In genomic region chr17:76506408-76507328, GRCh38 we compare ENCODE assay signal across 8 cellular contexts. TPM values are rescaled to one million over a fixed set of nuclear protein-coding genes. Genes with fewer than 3 reads are reported as not detected.
DNase-seq lines count a peak whose midpoint lies in the region; ATAC-seq and TF ChIP-seq lines count a peak whose summit lies in the region.

No MANE protein-coding gene starts in this region.

- TF ChIP-seq CTCF in dorsolateral prefrontal cortex (IDR thresholded peaks at IDR 0.05 in 54 of 56, conservative IDR thresholded peaks at IDR 0.05 in 2 of 56; ENCODE audit: low read depth in 1 of 56, partially characterized antibody in 56 of 56): peak; percentile 81 to 99 (median 98)

- peaks cover 12% of the 10 kb centered on the region for H3K4me1 Mint-ChIP-seq in activated CD4-positive, alpha-beta memory T cell treated with anti-CD3 and anti-CD28 coated beads for 36 hours (ENCODE audit: low read depth)

- ATAC-seq in HG03097 (IDR thresholded peaks at IDR 0.05; ENCODE audit: low FRiP score, unreplicated experiment) (peak; percentile 66), GM19463 (IDR thresholded peaks at IDR 0.05; ENCODE audit: unreplicated experiment) (no peak)

- POLR2A ChIA-PET in activated CD4-positive, alpha-beta memory T cell treated with anti-CD3 and anti-CD28 coated beads for 36 hours (lab: Charles Lee): interaction anchor here (0.8 kb wide), 1 partner anchor 11 kb away, joined by 3 read pairs; no protein-coding TSS in a partner anchor

- no peaks in the 10 kb centered on the region for H3K27me3 Mint-ChIP-seq in activated CD4-positive, alpha-beta memory T cell treated with anti-CD3 and anti-CD28 coated beads for 36 hours

- CTCF ChIA-PET in activated CD4-positive, alpha-beta memory T cell treated with anti-CD3 and anti-CD28 coated beads for 36 hours (lab: Charles Lee): interaction anchor here (0.7 to 7.6 kb wide), 23 partner anchors 8 to 896 kb away, joined by 3 to 95 read pairs (median 6); partner anchors contain the start of genes AANAT, SPHK1 and UBE2O

- H3K36me3 Mint-ChIP-seq in activated CD4-positive, alpha-beta memory T cell treated with anti-CD3 and anti-CD28 coated beads for 36 hours: no peaks in the 10 kb centered on the region

- no peak overlapping the region for H3K4me3 Mint-ChIP-seq in activated CD4-positive, alpha-beta memory T cell treated with anti-CD3 and anti-CD28 coated beads for 36 hours

- no peak overlapping the region for H3K27ac ChIP-seq in dorsolateral prefrontal cortex

- H3K9me3 Mint-ChIP-seq in activated CD4-positive, alpha-beta memory T cell treated with anti-CD3 and anti-CD28 coated beads for 36 hours: no peaks in the 10 kb centered on the region

- H3K27ac Mint-ChIP-seq in activated CD4-positive, alpha-beta memory T cell treated with anti-CD3 and anti-CD28 coated beads for 36 hours: no peak overlapping the region

- peak; percentile 50 for DNase-seq in DMS79 treated with DMSO at 0.1 percent for 48 hours (lab: John Stamatoyannopoulos, UW)
- DNase-seq in NCI-H82 (lab: John Stamatoyannopoulos, UW): peak; percentile 91
- peak; percentile 93 for DNase-seq in activated CD4-positive, alpha-beta memory T cell treated with anti-CD3 and anti-CD28 coated beads for 36 hours
- peak; percentile 74 to 92 (median 84) for DNase-seq in dorsolateral prefrontal cortex
- peak; percentile 61 to 74 for DNase-seq in lung microvascular endothelial cell (ENCODE audit: low read depth in 2 of 2)
- DNase-seq in stimulated activated CD8-positive, alpha-beta memory T cell treated with anti-CD3 and anti-CD28 coated beads, Interleukin-15, amount 100 ng/mL, for 24 hours (ENCODE audit: low read depth): peak; percentile 77

- peaks cover 0 to 3% (median 0%) of the 10 kb centered on the region in 45 donors for H3K27me3 ChIP-seq in dorsolateral prefrontal cortex

- peak overlapping the region in 1 of 59 donors; percentile 24 for H3K4me3 ChIP-seq in dorsolateral prefrontal cortex

- intact Hi-C loops in activated CD4-positive, alpha-beta memory T cell treated with anti-CD3 and anti-CD28 coated beads for 36 hours (cut with micrococcal nuclease): loop anchor here (1.0 to 2.0 kb wide), 3 partner anchors 40 to 204 kb away; no protein-coding TSS in a partner anchor
- intact Hi-C loops in dorsolateral prefrontal cortex (cut with DNase I): loop anchor here (1.0 to 5.0 kb wide), 5 partner anchors 38 to 204 kb away; no protein-coding TSS in a partner anchor

RNA-seq across cellular contexts. Expression of gene RHBDF2, which starts 5.4 kb away (rescaled TPM):
- 10 to 100 TPM; 28.9 to 30.0 TPM for total RNA-seq in activated CD4-positive, alpha-beta memory T cell treated with anti-CD3 and anti-CD28 coated beads for 36 hours
- total RNA-seq in dorsolateral prefrontal cortex: 10 to 100 TPM in 119 of 120 experiments, 1 to 10 TPM in 1; 7.0 to 64.1 (median 28.9) TPM
- total RNA-seq in lung microvascular endothelial cell: 8.1 and 22.6 TPM in 2 replicates

RNA-seq across cellular contexts. Expression of gene CYGB, which starts 30.8 kb away (rescaled TPM):
- total RNA-seq in activated CD4-positive, alpha-beta memory T cell treated with anti-CD3 and anti-CD28 coated beads for 36 hours: not detected
- total RNA-seq in dorsolateral prefrontal cortex (10 to 100 TPM in 118 of 120 experiments, 1 to 10 TPM in 2; 7.1 to 34.6 (median 19.7) TPM), lung microvascular endothelial cell (0.60 and 2.0 TPM in 2 replicates)

RNA-seq across cellular contexts. Expression of gene PRCD, which starts 33.2 kb away (rescaled TPM):
- total RNA-seq in activated CD4-positive, alpha-beta memory T cell treated with anti-CD3 and anti-CD28 coated beads for 36 hours: not detected
- 10 to 100 TPM in 118 of 120 experiments, 1 to 10 TPM in 2; 9.7 to 74.7 (median 21.5) TPM for total RNA-seq in dorsolateral prefrontal cortex
- 0.20 and 0.22 TPM in 2 replicates for total RNA-seq in lung microvascular endothelial cell

RNA-seq across cellular contexts. Expression of gene AANAT, which starts 39.3 kb away (rescaled TPM):
- not detected for total RNA-seq in activated CD4-positive, alpha-beta memory T cell treated with anti-CD3 and anti-CD28 coated beads for 36 hours
- total RNA-seq in dorsolateral prefrontal cortex: 1 to 10 TPM in 8 of 120 experiments, under 1 TPM in 34, not detected in 78; 0.22 to 2.0 (median 0.62) TPM
- not detected in 2 replicates for total RNA-seq in lung microvascular endothelial cell

RNA-seq across cellular contexts. Expression of gene UBE2O, which starts 53.7 kb away (rescaled TPM):
- total RNA-seq in activated CD4-positive, alpha-beta memory T cell treated with anti-CD3 and anti-CD28 coated beads for 36 hours: 10 to 100 TPM; 24.5 to 25.2 TPM
- total RNA-seq in dorsolateral prefrontal cortex: 100 to 1,000 TPM in 15 of 120 experiments, 10 to 100 TPM in 105; 42.7 to 122 (median 85.2) TPM
- 12.3 and 13.3 TPM in 2 replicates for total RNA-seq in lung microvascular endothelial cell
